ENCODE assay signal across 17 cellular contexts in the genomic region with DNA sequence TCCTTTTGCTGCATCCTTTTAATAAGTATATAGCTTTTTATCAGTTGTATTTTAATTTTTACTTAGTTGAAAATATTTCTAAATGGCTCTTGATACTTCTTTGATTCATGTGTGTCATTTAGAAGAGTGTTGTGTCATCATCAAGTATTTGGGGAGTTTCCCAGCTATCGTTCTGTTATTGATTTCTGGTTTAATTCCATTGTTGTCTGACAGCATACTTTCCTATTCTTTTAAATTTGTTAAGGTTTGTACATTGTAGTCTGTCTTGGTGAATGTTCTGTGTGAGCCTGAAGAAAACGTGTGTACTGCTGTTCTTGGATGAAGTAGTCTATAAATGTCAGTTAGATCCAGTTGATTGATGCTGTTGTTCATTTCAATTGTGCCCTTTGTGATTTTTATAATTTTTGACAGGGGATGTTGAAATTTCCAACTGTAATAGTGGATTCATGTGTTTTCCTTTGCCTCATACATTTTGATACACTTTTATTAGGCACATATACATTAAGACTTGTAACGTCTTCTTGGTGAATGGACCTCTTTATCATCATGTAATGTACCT.
"Had no signal": no experiment of that assay in that cellular context is flagged by ENCODE, and none has a peak within 500 bp of the region (broad histone marks: within the 10 kb centered on the region; RNA-seq: fewer than 3 reads in every experiment).

No MANE protein-coding gene starts in this region.

- H3K4me3 Mint-ChIP-seq: dendritic cell treated with granulocyte-macrophage colony-stimulating factor and Interleukin-4, amounts not matched to agents 40 ng/mL and 50 ng/mL, for 4 days; effector memory CD8-positive, alpha-beta T cell; neural crest cell; T-helper 2 cell treated with Interferon-gamma antibody and Interleukin-4, amounts not matched to agents 5 μg/mL and 100 μg/mL, for 36 hours had no signal

- H3K27me3 ChIP-seq: ascending aorta, breast epithelium, gastrocnemius medialis, right lobe of liver, SJCRH30, spleen, transverse colon had no signal

- H3K4me1 ChIP-seq: ascending aorta, breast epithelium, gastrocnemius medialis, right lobe of liver, SJCRH30, transverse colon had no signal

- H3K9me3 ChIP-seq: gastrocnemius medialis, right lobe of liver, SJCRH30, transverse colon had no signal

- H3K36me3 ChIP-seq: SJCRH30 had no signal

- DNase-seq: activated CD4-positive, alpha-beta T cell treated with anti-CD3 and anti-CD28 coated beads, Interleukin-2, amount 50 U/mL, for 48 hours; activated CD4-positive, CD25-positive, alpha-beta regulatory T cell treated with anti-CD3 and anti-CD28 coated beads, Interleukin-2, amount 50 U/mL, for 72 hours; activated effector memory CD4-positive, alpha-beta T cell treated with anti-CD3 and anti-CD28 coated beads, Interleukin-2, amount 50 U/mL, for 16 hours; activated T-cell treated with anti-CD3 and anti-CD28 coated beads, Interleukin-2, amount 50 U/mL, for 1 hour; effector memory CD8-positive, alpha-beta T cell; gastrocnemius medialis; right lobe of liver; SJCRH30; spleen; stimulated activated naive CD4-positive, alpha-beta T cell; transverse colon had no signal

- H3K27ac Mint-ChIP-seq: effector memory CD8-positive, alpha-beta T cell; T-helper 2 cell treated with Interferon-gamma antibody and Interleukin-4, amounts not matched to agents 5 μg/mL and 100 μg/mL, for 36 hours had no signal

- H3K9me3 Mint-ChIP-seq: dendritic cell treated with granulocyte-macrophage colony-stimulating factor and Interleukin-4, amounts not matched to agents 40 ng/mL and 50 ng/mL, for 4 days; effector memory CD8-positive, alpha-beta T cell; T-helper 2 cell treated with Interferon-gamma antibody and Interleukin-4, amounts not matched to agents 5 μg/mL and 100 μg/mL, for 36 hours had no signal

- H3K27ac ChIP-seq: ascending aorta, breast epithelium, gastrocnemius medialis, right lobe of liver, SJCRH30, spleen, transverse colon had no signal

- H3K27me3 Mint-ChIP-seq: dendritic cell treated with granulocyte-macrophage colony-stimulating factor and Interleukin-4, amounts not matched to agents 40 ng/mL and 50 ng/mL, for 4 days; effector memory CD8-positive, alpha-beta T cell had no signal

- ATAC-seq: effector memory CD8-positive, alpha-beta T cell; gastrocnemius medialis; right lobe of liver had no signal

- H3K4me3 ChIP-seq: ascending aorta, breast epithelium, gastrocnemius medialis, lung, right lobe of liver, SJCRH30, spleen, transverse colon had no signal
